In the genomic region with DNA sequence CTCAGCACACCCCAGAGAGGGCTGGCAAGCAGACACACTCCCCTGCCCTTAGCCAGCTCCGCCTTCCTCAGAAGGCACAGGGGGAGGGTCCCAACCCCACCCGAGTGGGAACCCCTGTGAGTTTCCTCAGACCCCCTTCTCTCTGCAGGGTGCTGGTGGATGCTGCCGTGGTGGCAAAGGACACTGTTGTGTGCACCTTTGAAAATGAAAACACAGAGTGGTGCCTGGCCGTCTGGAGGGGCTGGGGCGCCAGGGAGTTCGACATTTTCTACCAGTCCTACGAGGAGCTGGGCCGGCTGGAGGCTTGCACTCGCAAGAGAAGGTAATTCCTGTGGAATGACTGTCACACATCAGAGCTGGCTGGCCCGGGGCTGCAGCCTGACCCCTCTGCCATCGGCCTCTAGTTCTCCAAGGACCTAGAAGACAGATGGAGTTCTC, we compare ENCODE assay signal across 1 cellular context.
TF ChIP-seq lines count a peak whose summit lies in the region.

No MANE protein-coding gene starts in this region.

TF ChIP-seq in GM23338, 12 proteins besides CTCF, POLR2A, EP300 and RAD21 (continued from another document):
- TF ChIP-seq, protein P1, sequence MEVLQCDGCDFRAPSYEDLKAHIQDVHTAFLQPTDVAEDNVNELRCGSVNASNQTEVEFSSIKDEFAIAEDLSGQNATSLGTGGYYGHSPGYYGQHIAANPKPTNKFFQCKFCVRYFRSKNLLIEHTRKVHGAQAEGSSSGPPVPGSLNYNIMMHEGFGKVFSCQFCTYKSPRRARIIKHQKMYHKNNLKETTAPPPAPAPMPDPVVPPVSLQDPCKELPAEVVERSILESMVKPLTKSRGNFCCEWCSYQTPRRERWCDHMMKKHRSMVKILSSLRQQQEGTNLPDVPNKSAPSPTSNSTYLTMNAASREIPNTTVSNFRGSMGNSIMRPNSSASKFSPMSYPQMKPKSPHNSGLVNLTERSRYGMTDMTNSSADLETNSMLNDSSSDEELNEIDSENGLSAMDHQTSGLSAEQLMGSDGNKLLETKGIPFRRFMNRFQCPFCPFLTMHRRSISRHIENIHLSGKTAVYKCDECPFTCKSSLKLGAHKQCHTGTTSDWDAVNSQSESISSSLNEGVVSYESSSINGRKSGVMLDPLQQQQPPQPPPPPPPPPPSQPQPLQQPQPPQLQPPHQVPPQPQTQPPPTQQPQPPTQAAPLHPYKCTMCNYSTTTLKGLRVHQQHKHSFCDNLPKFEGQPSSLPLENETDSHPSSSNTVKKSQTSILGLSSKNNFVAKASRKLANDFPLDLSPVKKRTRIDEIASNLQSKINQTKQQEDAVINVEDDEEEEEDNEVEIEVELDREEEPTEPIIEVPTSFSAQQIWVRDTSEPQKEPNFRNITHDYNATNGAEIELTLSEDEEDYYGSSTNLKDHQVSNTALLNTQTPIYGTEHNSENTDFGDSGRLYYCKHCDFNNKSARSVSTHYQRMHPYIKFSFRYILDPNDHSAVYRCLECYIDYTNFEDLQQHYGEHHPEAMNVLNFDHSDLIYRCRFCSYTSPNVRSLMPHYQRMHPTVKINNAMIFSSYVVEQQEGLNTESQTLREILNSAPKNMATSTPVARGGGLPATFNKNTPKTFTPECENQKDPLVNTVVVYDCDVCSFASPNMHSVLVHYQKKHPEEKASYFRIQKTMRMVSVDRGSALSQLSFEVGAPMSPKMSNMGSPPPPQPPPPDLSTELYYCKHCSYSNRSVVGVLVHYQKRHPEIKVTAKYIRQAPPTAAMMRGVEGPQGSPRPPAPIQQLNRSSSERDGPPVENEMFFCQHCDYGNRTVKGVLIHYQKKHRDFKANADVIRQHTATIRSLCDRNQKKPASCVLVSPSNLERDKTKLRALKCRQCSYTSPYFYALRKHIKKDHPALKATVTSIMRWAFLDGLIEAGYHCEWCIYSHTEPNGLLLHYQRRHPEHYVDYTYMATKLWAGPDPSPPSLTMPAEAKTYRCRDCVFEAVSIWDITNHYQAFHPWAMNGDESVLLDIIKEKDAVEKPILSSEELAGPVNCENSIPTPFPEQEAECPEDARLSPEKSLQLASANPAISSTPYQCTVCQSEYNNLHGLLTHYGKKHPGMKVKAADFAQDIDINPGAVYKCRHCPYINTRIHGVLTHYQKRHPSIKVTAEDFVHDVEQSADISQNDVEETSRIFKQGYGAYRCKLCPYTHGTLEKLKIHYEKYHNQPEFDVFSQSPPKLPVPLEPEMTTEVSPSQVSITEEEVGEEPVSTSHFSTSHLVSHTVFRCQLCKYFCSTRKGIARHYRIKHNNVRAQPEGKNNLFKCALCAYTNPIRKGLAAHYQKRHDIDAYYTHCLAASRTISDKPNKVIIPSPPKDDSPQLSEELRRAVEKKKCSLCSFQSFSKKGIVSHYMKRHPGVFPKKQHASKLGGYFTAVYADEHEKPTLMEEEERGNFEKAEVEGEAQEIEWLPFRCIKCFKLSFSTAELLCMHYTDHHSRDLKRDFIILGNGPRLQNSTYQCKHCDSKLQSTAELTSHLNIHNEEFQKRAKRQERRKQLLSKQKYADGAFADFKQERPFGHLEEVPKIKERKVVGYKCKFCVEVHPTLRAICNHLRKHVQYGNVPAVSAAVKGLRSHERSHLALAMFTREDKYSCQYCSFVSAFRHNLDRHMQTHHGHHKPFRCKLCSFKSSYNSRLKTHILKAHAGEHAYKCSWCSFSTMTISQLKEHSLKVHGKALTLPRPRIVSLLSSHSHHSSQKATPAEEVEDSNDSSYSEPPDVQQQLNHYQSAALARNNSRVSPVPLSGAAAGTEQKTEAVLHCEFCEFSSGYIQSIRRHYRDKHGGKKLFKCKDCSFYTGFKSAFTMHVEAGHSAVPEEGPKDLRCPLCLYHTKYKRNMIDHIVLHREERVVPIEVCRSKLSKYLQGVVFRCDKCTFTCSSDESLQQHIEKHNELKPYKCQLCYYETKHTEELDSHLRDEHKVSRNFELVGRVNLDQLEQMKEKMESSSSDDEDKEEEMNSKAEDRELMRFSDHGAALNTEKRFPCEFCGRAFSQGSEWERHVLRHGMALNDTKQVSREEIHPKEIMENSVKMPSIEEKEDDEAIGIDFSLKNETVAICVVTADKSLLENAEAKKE (CRISPR knock-in tag; IDR thresholded peaks at IDR 0.05), result no peak
- TF ChIP-seq POLR2AphosphoS5 (IDR thresholded peaks at IDR 0.05; ENCODE audit: low read depth) (no peak), NANOG (IDR thresholded peaks at IDR 0.05; ENCODE audit: borderline replicate concordance) (no peak), STAT1 (IDR thresholded peaks at IDR 0.05; ENCODE audit: unreplicated experiment) (no peak), JUNB (IDR thresholded peaks at IDR 0.05; ENCODE audit: unreplicated experiment) (no peak)
